ENCODE assay signal across 27 cellular contexts in the genomic region with DNA sequence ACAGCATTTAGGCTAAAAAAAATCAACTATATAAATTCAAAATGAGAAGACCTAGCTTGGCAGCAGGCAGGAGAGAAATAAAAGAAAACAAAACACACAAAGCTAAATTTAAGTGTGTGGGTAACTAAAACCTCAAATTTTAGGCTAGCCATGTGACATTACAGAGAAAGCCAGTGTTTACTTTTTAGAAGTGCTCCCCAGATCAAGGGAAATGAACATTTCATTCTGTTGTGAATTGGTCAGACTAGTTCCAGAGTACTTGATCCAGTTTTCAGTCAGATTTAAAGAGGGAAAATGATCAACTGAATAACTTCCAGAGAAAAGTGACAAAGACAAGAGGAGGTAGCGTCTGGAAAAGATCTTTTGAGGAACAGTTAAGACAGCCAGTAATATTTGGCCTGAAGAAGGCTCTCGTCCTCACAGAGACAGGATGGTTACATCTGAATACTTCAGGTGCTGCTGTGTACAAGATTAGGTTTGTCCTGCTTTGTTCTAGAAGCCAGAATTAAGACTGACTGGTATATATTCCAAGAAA.
DNase-seq lines count a peak whose midpoint lies in the region; ATAC-seq, FAIRE-seq and TF ChIP-seq lines count a peak whose summit lies in the region.
"Had no signal": no experiment of that assay in that cellular context is flagged by ENCODE, and none has a peak within 500 bp of the region (broad histone marks: within the 10 kb centered on the region; RNA-seq: fewer than 3 reads in every experiment).

No MANE protein-coding gene starts in this region.

- H3K36me3 Mint-ChIP-seq in nephron (ENCODE audit: low read depth): no peaks in the 10 kb centered on the region
- H3K36me3 Mint-ChIP-seq in activated CD8-positive, alpha-beta T cell treated with anti-CD3 and anti-CD28 coated beads for 36 hours (ENCODE audit: low read depth): no peaks in the 10 kb centered on the region

- in situ Hi-C loops in HepG2 (cut with HindIII; ENCODE audit: extremely low pct_ligation_motif_present, low pct_unique_long_range_greater_than_20kb): no loop called here

- ATAC-seq in right lobe of liver (no peak), HepG2 (no peak), GM18868 (IDR thresholded peaks at IDR 0.05; ENCODE audit: unreplicated experiment) (no peak), HG02623 (IDR thresholded peaks at IDR 0.05; ENCODE audit: unreplicated experiment) (no peak)
- no peak for ATAC-seq in activated CD8-positive, alpha-beta T cell treated with anti-CD3 and anti-CD28 coated beads for 36 hours
- ATAC-seq: K562, PC-3 had no signal

- no peak for FAIRE-seq in HepG2 (lab: Jason Lieb, UNC)
- FAIRE-seq: K562 had no signal

- H3K27me3 ChIP-seq in right lobe of liver (no peaks in the 10 kb centered on the region), HepG2 (ENCODE audit: control insufficient read depth in 1 of 2, insufficient read depth in 2 of 2, low read length in 2 of 2) (peaks cover 0 to 17% of the 10 kb centered on the region in 2 experiments; a peak in 4 of 5 replicates), stomach smooth muscle (ENCODE audit: control insufficient read depth in 1 of 2, insufficient read depth in 2 of 2, low read length in 2 of 2) (no peaks in the 10 kb centered on the region)

- H4K20me1 ChIP-seq in HepG2 (ENCODE audit: insufficient read depth, low read length): no peaks in the 10 kb centered on the region

- H3K36me3 ChIP-seq in right lobe of liver (no peaks in the 10 kb centered on the region), HepG2 (replicated peaks in 1 of 2; ENCODE audit: control insufficient read depth in 1 of 2, insufficient read depth in 2 of 2, low read length in 2 of 2) (no peaks in the 10 kb centered on the region), stomach smooth muscle (ENCODE audit: control insufficient read depth in 2 of 2, insufficient read depth in 2 of 2, low read length in 2 of 2) (peaks cover 37 to 40% of the 10 kb centered on the region in 2 donors)
- H3K36me3 ChIP-seq: SJSA1 had no signal

- no peaks in the 10 kb centered on the region for H3K9me3 Mint-ChIP-seq in nephron
- H3K9me3 Mint-ChIP-seq in activated CD8-positive, alpha-beta T cell treated with anti-CD3 and anti-CD28 coated beads for 36 hours: no peaks in the 10 kb centered on the region

- CTCF ChIA-PET in HepG2 (lab: Yijun Ruan, JAX; ENCODE audit: low intra/inter-chr PET ratio, low total read pairs): no interaction called here
- CTCF ChIA-PET in activated CD8-positive, alpha-beta T cell treated with anti-CD3 and anti-CD28 coated beads for 36 hours (lab: Charles Lee): no interaction called here

- POLR2A ChIA-PET in HepG2 (lab: Yijun Ruan, JAX): no interaction called here
- POLR2A ChIA-PET in activated CD8-positive, alpha-beta T cell treated with anti-CD3 and anti-CD28 coated beads for 36 hours (lab: Charles Lee): no interaction called here

- no peak for TF ChIP-seq CTCF in right lobe of liver (IDR thresholded peaks at IDR 0.05)
- no peak for TF ChIP-seq CTCF in HepG2 (CRISPR knock-in tag; IDR thresholded peaks at IDR 0.05)
- no peak for TF ChIP-seq CTCF in nephron (IDR thresholded peaks at IDR 0.05; ENCODE audit: unreplicated experiment in 3 of 3)
- TF ChIP-seq CTCF in activated CD8-positive, alpha-beta T cell treated with anti-CD3 and anti-CD28 coated beads for 36 hours (IDR thresholded peaks at IDR 0.05): no peak

- H3K4me3 ChIP-seq in right lobe of liver: no peak overlapping the region
- H3K4me3 ChIP-seq in HepG2 (replicated peaks in 1 of 3; ENCODE audit: insufficient read depth in 1 of 3, low read depth in 2 of 3, low read length in 3 of 3): no peak overlapping the region
- H3K4me3 ChIP-seq in stomach smooth muscle (ENCODE audit: low read length in 2 of 2): no peak overlapping the region
- H3K4me3 ChIP-seq: GM23248, K562, SJSA1 had no signal

- DNase-seq in right lobe of liver (no peak), HepG2 (ENCODE audit: low spot score) (no peak), NCI-H2081 (lab: John Stamatoyannopoulos, UW) (no peak)
- DNase-seq in activated CD8-positive, alpha-beta T cell treated with anti-CD3 and anti-CD28 coated beads for 36 hours: no peak
- DNase-seq: Calu3, DMS153, DND-41, GM23248, H7, Kasumi-1, MV-4-11, NCI-H1105, NCI-H1436 treated with DMSO at 0.1 percent for 48 hours, NCI-H187 treated with DMSO at 0.1 percent for 48 hours, NCI-H446, NCI-H524 treated with DMSO at 0.1 percent for 48 hours, NCI-H774, PC-3, Right ventricle myocardium superior, RPMI8226 had no signal

- no TSS peak for BruUV-seq in HepG2 (replicated peaks; lab: Mats Ljungman, UMichigan)

- no peaks in the 10 kb centered on the region for H3K79me2 ChIP-seq in HepG2 (ENCODE audit: insufficient read depth, low read length)

- H3K9me3 ChIP-seq in right lobe of liver: no peaks in the 10 kb centered on the region
- no peaks in the 10 kb centered on the region for H3K9me3 ChIP-seq in HepG2 (ENCODE audit: low read length)
- H3K9me3 ChIP-seq in stomach smooth muscle (ENCODE audit: control insufficient read depth in 2 of 2, low read length in 2 of 2): no peaks in the 10 kb centered on the region
- H3K9me3 ChIP-seq: SJSA1 had no signal

- no peak overlapping the region for H2AFZ ChIP-seq in HepG2 (ENCODE audit: low read length)
- H2AFZ ChIP-seq: GM23248 had no signal

- TF ChIP-seq POLR2A in right lobe of liver (IDR thresholded peaks at IDR 0.05) (no peak), HepG2 (IDR thresholded peaks at IDR 0.05; ENCODE audit: insufficient read depth in 1 of 2, low read depth in 2 of 2, low read length in 2 of 2) (no peak)

- TF ChIP-seq EP300 in HepG2 (IDR thresholded peaks at IDR 0.05; ENCODE audit: low read depth in 2 of 2, low read length in 2 of 2): no peak
- no peak for TF ChIP-seq EP300 in HepG2 (CRISPR knock-in tag; IDR thresholded peaks at IDR 0.05; ENCODE audit: borderline replicate concordance)

- intact Hi-C loops in right lobe of liver (cut with DNase I): no loop called here
- intact Hi-C loops in HepG2 (cut with micrococcal nuclease; ENCODE audit: unreplicated experiment): no loop called here
- intact Hi-C loops in activated CD8-positive, alpha-beta T cell treated with anti-CD3 and anti-CD28 coated beads for 36 hours (cut with micrococcal nuclease): no loop called here

- peaks cover 0 to 56% (median 11%) of the 10 kb centered on the region in 4 donors for H3K4me1 ChIP-seq in right lobe of liver
- no peaks in the 10 kb centered on the region for H3K4me1 ChIP-seq in HepG2 (ENCODE audit: insufficient read depth, low read length)
- H3K4me1 ChIP-seq in stomach smooth muscle (ENCODE audit: control insufficient read depth, insufficient read depth, low read length): peaks cover 22% of the 10 kb centered on the region
- H3K4me1 ChIP-seq: SJSA1 had no signal

- peak overlapping the region; percentile 57 to 94 (median 83) for H3K27ac Mint-ChIP-seq in nephron
- no peak overlapping the region for H3K27ac Mint-ChIP-seq in activated CD8-positive, alpha-beta T cell treated with anti-CD3 and anti-CD28 coated beads for 36 hours

- H3K27ac ChIP-seq in right lobe of liver (peak overlapping the region in 2 of 3 donors; percentile 41 to 82), HepG2 (ENCODE audit: extremely low read length, insufficient read depth, low read length) (no peak overlapping the region), stomach smooth muscle (ENCODE audit: low read length) (peak overlapping the region; percentile 6)
- H3K27ac ChIP-seq: 22Rv1, GM23248, SJSA1 had no signal

- WGBS in right lobe of liver (ENCODE audit: insufficient coverage, low coverage, low lambda C conversion rate, missing lambda C conversion rate): 78% methylated on average over 2 of the region's 2 CpGs
- 0% methylated on average over 2 of the region's 2 CpGs for WGBS in HepG2 (ENCODE audit: low lambda C conversion rate)

- no peak for TF ChIP-seq RAD21 in HepG2 (CRISPR knock-in tag; IDR thresholded peaks at IDR 0.05)

- no peak overlapping the region for H3K4me2 ChIP-seq in HepG2 (ENCODE audit: low read depth, low read length)

- H3K4me3 Mint-ChIP-seq in nephron: no peak overlapping the region
- H3K4me3 Mint-ChIP-seq in activated CD8-positive, alpha-beta T cell treated with anti-CD3 and anti-CD28 coated beads for 36 hours: no peak overlapping the region

- H3K9ac ChIP-seq in HepG2 (ENCODE audit: insufficient read depth, low read depth, low read length) (no peak overlapping the region), stomach smooth muscle (ENCODE audit: low read length in 2 of 2) (no peak overlapping the region)
- H3K9ac ChIP-seq: GM23248 had no signal

- H3K27me3 Mint-ChIP-seq in nephron (ENCODE audit: low read depth): no peaks in the 10 kb centered on the region
- H3K27me3 Mint-ChIP-seq in activated CD8-positive, alpha-beta T cell treated with anti-CD3 and anti-CD28 coated beads for 36 hours: no peaks in the 10 kb centered on the region

- peaks cover 67% of the 10 kb centered on the region for H3K4me1 Mint-ChIP-seq in nephron
- no peaks in the 10 kb centered on the region for H3K4me1 Mint-ChIP-seq in activated CD8-positive, alpha-beta T cell treated with anti-CD3 and anti-CD28 coated beads for 36 hours (ENCODE audit: low read depth)

TF ChIP-seq in HepG2, 621 proteins besides CTCF, POLR2A, EP300 and RAD21 (continues in another document):
- TF ChIP-seq, protein P1, sequence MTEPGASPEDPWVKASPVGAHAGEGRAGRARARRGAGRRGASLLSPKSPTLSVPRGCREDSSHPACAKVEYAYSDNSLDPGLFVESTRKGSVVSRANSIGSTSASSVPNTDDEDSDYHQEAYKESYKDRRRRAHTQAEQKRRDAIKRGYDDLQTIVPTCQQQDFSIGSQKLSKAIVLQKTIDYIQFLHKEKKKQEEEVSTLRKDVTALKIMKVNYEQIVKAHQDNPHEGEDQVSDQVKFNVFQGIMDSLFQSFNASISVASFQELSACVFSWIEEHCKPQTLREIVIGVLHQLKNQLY (CRISPR knock-in tag; IDR thresholded peaks at IDR 0.05): no peak
